Comparison of ENCODE assay signal across 8 cellular contexts in genomic region chr10:2955064-2955463, GRCh38.
"Had no signal": no experiment of that assay in that cellular context is flagged by ENCODE, and none has a peak within 500 bp of the region (broad histone marks: within the 10 kb centered on the region; RNA-seq: fewer than 3 reads in every experiment).

No MANE protein-coding gene starts in this region.

- FAIRE-seq: HepG2, HTR-8/SVneo, K562 had no signal

- ATAC-seq: HepG2, K562 had no signal

- H3K4me3 ChIP-seq: K562 had no signal

- DNase-seq: IMR-90, KBM-7, KG1 had no signal

- H3K27ac ChIP-seq: HL-60, KMS-11 had no signal
